Comparison of ENCODE assay signal across 8 cellular contexts in genomic region chrX:112841114-112841819, GRCh38. TPM values are rescaled to one million over a fixed set of nuclear protein-coding genes. Genes with fewer than 3 reads are reported as not detected.
DNase-seq lines count a peak whose midpoint lies in the region; ATAC-seq and TF ChIP-seq lines count a peak whose summit lies in the region.

No MANE protein-coding gene starts in this region.

- H3K4me3 ChIP-seq in DND-41 (ENCODE audit: low read depth in 1 of 2, low read length in 2 of 2) (peak overlapping the region; percentile 63 to 70; a peak in 3 of 4 replicates), LNCaP clone FGC (ENCODE audit: low read depth, low read length) (peak overlapping the region; percentile 70), SJCRH30 (peak overlapping the region; percentile 81)

- H3K9me3 ChIP-seq in DND-41 (ENCODE audit: insufficient read depth, low read length, severe bottlenecking) (no peaks in the 10 kb centered on the region), SJCRH30 (replicated peaks) (no peaks in the 10 kb centered on the region)

- H3K9ac ChIP-seq in DND-41 (ENCODE audit: low read depth, low read length), result peak overlapping the region; percentile 70

- H3K4me2 ChIP-seq in DND-41 (ENCODE audit: insufficient read depth, low read length), result peak overlapping the region; percentile 77

- no peaks in the 10 kb centered on the region for H3K27me3 ChIP-seq in DND-41 (ENCODE audit: insufficient read depth, low read length, poor library complexity)
- no peaks in the 10 kb centered on the region for H3K27me3 ChIP-seq in SJCRH30

- DNase-seq in DND-41 (peak; percentile 86), H4 (ENCODE audit: low spot score) (peak; percentile 84), LNCaP clone FGC (ENCODE audit: low read depth) (peak; percentile 68), SJCRH30 (peak; percentile 95 to 98), germinal center (ENCODE audit: low spot score) (peak; percentile 85), occipital lobe (lab: John Stamatoyannopoulos, UW) (peak; percentile 83), superior temporal gyrus (ENCODE audit: extremely low spot score) (peak; percentile 92)
- peak; percentile 75 for DNase-seq in activated naive CD4-positive, alpha-beta T cell treated with Interleukin-2 at 50 U/mL for 16 hours

- H3K79me2 ChIP-seq in DND-41 (ENCODE audit: insufficient read depth, low read length), result no peaks in the 10 kb centered on the region

- H2AFZ ChIP-seq in DND-41 (ENCODE audit: low read depth, low read length), result peak overlapping the region; percentile 90

- H4K20me1 ChIP-seq in DND-41 (ENCODE audit: insufficient read depth, low read length), result no peaks in the 10 kb centered on the region

- TF ChIP-seq CTCF in DND-41 (IDR thresholded peaks at IDR 0.05; ENCODE audit: borderline replicate concordance, extremely low read depth, low read length, poor library complexity, severe bottlenecking), result no peak
- TF ChIP-seq CTCF in LNCaP clone FGC (IDR thresholded peaks at IDR 0.05; ENCODE audit: control insufficient read depth, extremely low read depth, insufficient read depth), result no peak

- H3K36me3 ChIP-seq in DND-41 (ENCODE audit: insufficient read depth, low read length) (no peaks in the 10 kb centered on the region), SJCRH30 (no peaks in the 10 kb centered on the region)

- H3K4me1 ChIP-seq in DND-41 (ENCODE audit: insufficient read depth, low read length) (peaks cover 32% of the 10 kb centered on the region), SJCRH30 (peaks cover 14% of the 10 kb centered on the region)

- ATAC-seq in DND-41 (ENCODE audit: insufficient read depth, low read depth), result peak; percentile 88

- H3K27ac ChIP-seq in DND-41 (ENCODE audit: low read length) (peak overlapping the region; percentile 91), SJCRH30 (peak overlapping the region; percentile 82)

RNA-seq across cellular contexts. Expression of gene AMOT, which starts 0.6 kb away (rescaled TPM):
- 4.3 and 6.7 TPM in 2 replicates for total RNA-seq in H4 (2014; rRNA removed; shearing (Covaris generic))
- 42.7 and 43.2 TPM in 2 replicates for total RNA-seq in SJCRH30 (2014; rRNA removed; shearing (Covaris generic))
- 10.8 TPM for total RNA-seq in occipital lobe

Comparison
In these comparisons a context has a peak if more than half of its experiments do, and no peak if none do; other contexts are left out.
1. Peak in every context shown above with its lines: DNase-seq, ATAC-seq, H3K4me3 ChIP-seq and H3K27ac ChIP-seq.